In genomic region chr7:139614886-139615285, GRCh38 we compare ENCODE assay signal across 26 cellular contexts.
"Had no signal": no experiment of that assay in that cellular context is flagged by ENCODE, and none has a peak within 500 bp of the region (broad histone marks: within the 10 kb centered on the region; RNA-seq: fewer than 3 reads in every experiment).

No MANE protein-coding gene starts in this region.

- H3K27ac Mint-ChIP-seq: activated naive CD4-positive, alpha-beta T cell treated with anti-CD3 and anti-CD28 coated beads, Interleukin-2, amount 50 U/mL, for 24 hours; activated T-helper 1 cell treated with anti-CD3 and anti-CD28 coated beads, Interleukin-12 subunit alpha, Interleukin-12 subunit beta, Interleukin-2, Interleukin-4 antibody, amounts not matched to agents 30 ng/mL and 10 ng/mL and 1 ng/mL, durations not matched to agents 14 hours and 24 hours and 36 hours; memory B cell; stimulated activated naive B cell treated with anti-CD40 and anti-IgM and Interleukin-4, amounts not matched to agents 10 μg/mL and 1 μg/mL and 100 μg/mL, for 72 hours had no signal

- H3K27me3 ChIP-seq: ascending aorta, colonic mucosa, gastroesophageal sphincter, sigmoid colon had no signal

- H3K27ac ChIP-seq: ascending aorta, colonic mucosa, epithelial cell of prostate, gastroesophageal sphincter, sigmoid colon, thoracic aorta had no signal

- H3K4me3 Mint-ChIP-seq: activated naive CD4-positive, alpha-beta T cell treated with anti-CD3 and anti-CD28 coated beads, Interleukin-2, amount 50 U/mL, for 24 hours; activated T-helper 1 cell treated with anti-CD3 and anti-CD28 coated beads, Interleukin-12 subunit alpha, Interleukin-12 subunit beta, Interleukin-2, Interleukin-4 antibody, amounts not matched to agents 30 ng/mL and 10 ng/mL and 1 ng/mL, durations not matched to agents 14 hours and 24 hours and 36 hours; memory B cell; nephron; stimulated activated naive B cell treated with anti-CD40 and anti-IgM and Interleukin-4, amounts not matched to agents 10 μg/mL and 1 μg/mL and 100 μg/mL, for 72 hours; T-cell had no signal

- ATAC-seq: gastroesophageal sphincter; SK-N-SH treated with all-trans-retinoic acid at 6 μM for 48 hours; stimulated activated naive B cell treated with anti-CD40 and anti-IgM and Interleukin-4, amounts not matched to agents 10 μg/mL and 1 μg/mL and 100 μg/mL, for 72 hours; T-cell had no signal

- FAIRE-seq: TTC549, urothelium cell line had no signal

- H3K4me1 Mint-ChIP-seq: activated naive CD4-positive, alpha-beta T cell treated with anti-CD3 and anti-CD28 coated beads, Interleukin-2, amount 50 U/mL, for 24 hours; memory B cell; stimulated activated naive B cell treated with anti-CD40 and anti-IgM and Interleukin-4, amounts not matched to agents 10 μg/mL and 1 μg/mL and 100 μg/mL, for 72 hours; T-cell had no signal

- H3K4me1 ChIP-seq: ascending aorta, colonic mucosa, gastroesophageal sphincter, sigmoid colon had no signal

- H3K27me3 Mint-ChIP-seq: activated naive CD4-positive, alpha-beta T cell treated with anti-CD3 and anti-CD28 coated beads, Interleukin-2, amount 50 U/mL, for 24 hours; memory B cell; stimulated activated naive B cell treated with anti-CD40 and anti-IgM and Interleukin-4, amounts not matched to agents 10 μg/mL and 1 μg/mL and 100 μg/mL, for 72 hours; T-cell had no signal

- DNase-seq: activated CD4-positive, alpha-beta T cell treated with anti-CD3 and anti-CD28 coated beads for 1 hour; activated CD4-positive, alpha-beta T cell treated with anti-CD3 and anti-CD28 coated beads, Interleukin-2, amount 50 U/mL, for 1 hour; activated gamma-delta T cell; activated T-cell treated with anti-CD3 and anti-CD28 coated beads for 4 hours; colonic mucosa; hypothalamus; occipital lobe; posterior cingulate gyrus; sigmoid colon; stimulated activated CD4-positive, alpha-beta T cell treated with anti-CD3 and anti-CD28 coated beads, Interleukin-15, amount 100 ng/mL, for 24 hours; stimulated activated CD4-positive, alpha-beta T cell treated with anti-CD3 and anti-CD28 coated beads, Interleukin-2, amount 100 ng/mL, for 48 hours; stimulated activated CD8-positive, alpha-beta memory T cell treated with anti-CD3 and anti-CD28 coated beads, Interleukin-4, amount 100 ng/mL, for 48 hours; stimulated activated naive B cell treated with anti-CD40 and anti-IgM and Interleukin-4, amounts not matched to agents 10 μg/mL and 1 μg/mL and 100 μg/mL, for 72 hours; T-cell had no signal

- H3K9me3 Mint-ChIP-seq: activated naive CD4-positive, alpha-beta T cell treated with anti-CD3 and anti-CD28 coated beads, Interleukin-2, amount 50 U/mL, for 24 hours; activated T-helper 1 cell treated with anti-CD3 and anti-CD28 coated beads, Interleukin-12 subunit alpha, Interleukin-12 subunit beta, Interleukin-2, Interleukin-4 antibody, amounts not matched to agents 30 ng/mL and 10 ng/mL and 1 ng/mL, durations not matched to agents 14 hours and 24 hours and 36 hours; memory B cell; nephron; stimulated activated naive B cell treated with anti-CD40 and anti-IgM and Interleukin-4, amounts not matched to agents 10 μg/mL and 1 μg/mL and 100 μg/mL, for 72 hours; T-cell had no signal

- H3K4me3 ChIP-seq: ascending aorta, colonic mucosa, gastroesophageal sphincter, sigmoid colon, smooth muscle cell, thoracic aorta had no signal

- H3K4me2 ChIP-seq: smooth muscle cell had no signal

- H3K9me3 ChIP-seq: ascending aorta, colonic mucosa, gastroesophageal sphincter, sigmoid colon, thoracic aorta had no signal
